8 cellular contexts compared by ENCODE assay signal in the genomic region with DNA sequence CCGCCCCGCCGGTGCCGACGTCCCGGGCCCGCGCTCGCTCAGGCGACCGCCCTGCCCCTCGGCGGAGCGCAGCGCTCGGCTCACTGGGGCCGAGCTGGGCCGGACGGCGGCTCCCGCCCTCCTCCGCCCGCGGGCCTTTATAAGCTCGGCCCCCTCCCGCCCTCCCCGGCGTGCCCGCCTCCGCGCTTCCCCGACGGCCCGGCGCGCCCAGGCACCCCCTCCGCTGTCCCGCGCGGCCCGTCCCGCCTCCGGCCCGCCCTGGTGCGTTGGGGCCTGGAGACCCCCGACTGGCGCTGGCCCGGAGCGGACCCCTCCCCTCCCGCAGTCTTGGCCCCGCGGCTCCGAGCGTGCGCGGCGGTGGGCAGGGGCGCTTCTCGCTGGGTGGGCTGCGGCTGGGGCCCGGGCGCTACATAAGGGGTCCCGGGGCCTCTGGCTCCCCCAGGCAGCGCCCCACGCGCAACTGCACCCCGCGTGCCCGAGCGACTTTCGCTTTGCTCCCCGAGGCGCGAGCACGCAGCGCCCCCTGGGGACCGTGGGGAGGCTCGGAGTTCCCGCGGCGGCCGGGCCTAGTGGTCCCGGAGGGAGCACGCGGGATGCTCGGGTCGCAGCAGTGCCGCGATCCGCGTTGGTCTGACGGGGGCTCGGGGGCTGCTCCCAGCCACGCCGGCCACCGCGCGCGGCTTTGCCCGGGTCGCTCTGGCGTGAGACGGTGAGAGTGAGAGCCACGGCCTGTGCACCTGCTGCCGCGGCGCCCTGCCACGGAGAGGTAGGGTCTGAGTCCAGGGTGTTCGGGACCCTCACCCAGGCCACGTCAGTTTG. TPM values are rescaled to one million over a fixed set of nuclear protein-coding genes. Genes with fewer than 3 reads are reported as not detected.
DNase-seq lines count a peak whose midpoint lies in the region; ATAC-seq and TF ChIP-seq lines count a peak whose summit lies in the region.

A gene with protein sequence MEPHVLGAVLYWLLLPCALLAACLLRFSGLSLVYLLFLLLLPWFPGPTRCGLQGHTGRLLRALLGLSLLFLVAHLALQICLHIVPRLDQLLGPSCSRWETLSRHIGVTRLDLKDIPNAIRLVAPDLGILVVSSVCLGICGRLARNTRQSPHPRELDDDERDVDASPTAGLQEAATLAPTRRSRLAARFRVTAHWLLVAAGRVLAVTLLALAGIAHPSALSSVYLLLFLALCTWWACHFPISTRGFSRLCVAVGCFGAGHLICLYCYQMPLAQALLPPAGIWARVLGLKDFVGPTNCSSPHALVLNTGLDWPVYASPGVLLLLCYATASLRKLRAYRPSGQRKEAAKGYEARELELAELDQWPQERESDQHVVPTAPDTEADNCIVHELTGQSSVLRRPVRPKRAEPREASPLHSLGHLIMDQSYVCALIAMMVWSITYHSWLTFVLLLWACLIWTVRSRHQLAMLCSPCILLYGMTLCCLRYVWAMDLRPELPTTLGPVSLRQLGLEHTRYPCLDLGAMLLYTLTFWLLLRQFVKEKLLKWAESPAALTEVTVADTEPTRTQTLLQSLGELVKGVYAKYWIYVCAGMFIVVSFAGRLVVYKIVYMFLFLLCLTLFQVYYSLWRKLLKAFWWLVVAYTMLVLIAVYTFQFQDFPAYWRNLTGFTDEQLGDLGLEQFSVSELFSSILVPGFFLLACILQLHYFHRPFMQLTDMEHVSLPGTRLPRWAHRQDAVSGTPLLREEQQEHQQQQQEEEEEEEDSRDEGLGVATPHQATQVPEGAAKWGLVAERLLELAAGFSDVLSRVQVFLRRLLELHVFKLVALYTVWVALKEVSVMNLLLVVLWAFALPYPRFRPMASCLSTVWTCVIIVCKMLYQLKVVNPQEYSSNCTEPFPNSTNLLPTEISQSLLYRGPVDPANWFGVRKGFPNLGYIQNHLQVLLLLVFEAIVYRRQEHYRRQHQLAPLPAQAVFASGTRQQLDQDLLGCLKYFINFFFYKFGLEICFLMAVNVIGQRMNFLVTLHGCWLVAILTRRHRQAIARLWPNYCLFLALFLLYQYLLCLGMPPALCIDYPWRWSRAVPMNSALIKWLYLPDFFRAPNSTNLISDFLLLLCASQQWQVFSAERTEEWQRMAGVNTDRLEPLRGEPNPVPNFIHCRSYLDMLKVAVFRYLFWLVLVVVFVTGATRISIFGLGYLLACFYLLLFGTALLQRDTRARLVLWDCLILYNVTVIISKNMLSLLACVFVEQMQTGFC (N-terminal part only) (minus strand): TSS at position 115 of the 819 bp plus-strand sequence. CDS start 256 bp downstream, outside the sequence.

- TF ChIP-seq CTCF in AG10803 (conservative IDR thresholded peaks at IDR 0.05; ENCODE audit: low read length): peak; percentile 63
- TF ChIP-seq CTCF in Panc1 (IDR thresholded peaks at IDR 0.05): peak; percentile 91
- peak; percentile 83 for TF ChIP-seq CTCF in foreskin fibroblast (IDR thresholded peaks at IDR 0.05; ENCODE audit: low read depth, low read length)
- peak; percentile 78 for TF ChIP-seq CTCF in neural crest cell (conservative IDR thresholded peaks at IDR 0.05)
- peak; percentile 88 for TF ChIP-seq CTCF in thoracic aorta (IDR thresholded peaks at IDR 0.05)

- no TSS peak for BruUV-seq in Panc1 (replicated peaks; lab: Mats Ljungman, UMichigan)

- peaks cover 22% of the 10 kb centered on the region for H3K4me1 ChIP-seq in Panc1 (ENCODE audit: control insufficient read depth, insufficient read depth, low read length)
- H3K4me1 ChIP-seq in thoracic aorta (ENCODE audit: control insufficient read depth in 1 of 2, low read depth in 2 of 2): peaks cover 23 to 35% of the 10 kb centered on the region in 2 donors

- DNase-seq in AG10803 (ENCODE audit: low read depth): peak; percentile 61
- DNase-seq in Panc1 (ENCODE audit: low read depth, low spot score): no peak
- peak; percentile 94 for DNase-seq in activated effector memory CD4-positive, alpha-beta T cell treated with anti-CD3 and anti-CD28 coated beads, Interleukin-2, amount 50 U/mL, for 16 hours
- peak; percentile 53 to 88 for DNase-seq in foreskin fibroblast
- DNase-seq in neural crest cell (ENCODE audit: low read depth, low spot score): peak; percentile 57
- no peak for DNase-seq in thoracic aorta (ENCODE audit: low spot score)
- no peak for DNase-seq in foreskin melanocyte

- in situ Hi-C loops in Panc1 (cut with HindIII; ENCODE audit: low pct_unique_long_range_greater_than_20kb, low sequenced_read_pairs): no loop called here

- no peak within 1 kb of the TSS for H3K27ac Mint-ChIP-seq in neural crest cell (ENCODE audit: unreplicated experiment)

- H3K27me3 ChIP-seq in Panc1 (ENCODE audit: control insufficient read depth, insufficient read depth, low read length) (no peaks in the 10 kb centered on the region), thoracic aorta (replicated peaks; ENCODE audit: insufficient read depth) (no peaks in the 10 kb centered on the region)

- no peaks in the 10 kb centered on the region for H3K36me3 Mint-ChIP-seq in neural crest cell (ENCODE audit: low read depth)

- ATAC-seq in GM19468 (IDR thresholded peaks at IDR 0.05; ENCODE audit: extremely low read depth, unreplicated experiment) (peak; percentile 15), Panc1 (peak; percentile 85), thoracic aorta (ENCODE audit: insufficient number of reproducible peaks, low FRiP score, low read depth) (no peak)

- H3K4me1 Mint-ChIP-seq in neural crest cell: peaks cover 11% of the 10 kb centered on the region

- POLR2A ChIA-PET in Panc1 (lab: Charles Lee): interaction anchor here (0.6 kb wide), 1 partner anchor 8 kb away, joined by 11 read pairs; no protein-coding TSS in a partner anchor

- intact Hi-C loops in Panc1 (cut with micrococcal nuclease; ENCODE audit: unreplicated experiment): loop anchor here (10.0 kb wide), 1 partner anchor 51 kb away; no protein-coding TSS in a partner anchor

- H3K27me3 Mint-ChIP-seq in neural crest cell (ENCODE audit: low read depth): peaks cover 41% of the 10 kb centered on the region

- CTCF ChIA-PET in Panc1 (lab: Charles Lee): interaction anchor here (0.5 to 0.9 kb wide), 4 partner anchors 10 to 45 kb away, joined by 3 to 10 read pairs (median 6); no protein-coding TSS in a partner anchor

- no peaks in the 10 kb centered on the region; the same call in 1 of the 2 replicates for H3K36me3 ChIP-seq in Panc1 (ENCODE audit: control insufficient read depth, insufficient read depth, low read length)
- H3K36me3 ChIP-seq in thoracic aorta: no peaks in the 10 kb centered on the region

- peak within 1 kb of the TSS; percentile 81 for H3K4me3 Mint-ChIP-seq in neural crest cell

- no peaks in the 10 kb centered on the region for H3K9me3 ChIP-seq in Panc1 (ENCODE audit: control insufficient read depth, insufficient read depth, low read depth, low read length)
- H3K9me3 ChIP-seq in thoracic aorta: no peaks in the 10 kb centered on the region

- no peaks in the 10 kb centered on the region for H3K9me3 Mint-ChIP-seq in neural crest cell

- peak within 1 kb of the TSS; percentile 78 for H3K4me3 ChIP-seq in AG10803 (ENCODE audit: low read length)
- peak within 1 kb of the TSS; percentile 61 to 69 for H3K4me3 ChIP-seq in Panc1 (ENCODE audit: low read depth in 2 of 2, low read length in 2 of 2)
- peak within 1 kb of the TSS; percentile 66 to 71 for H3K4me3 ChIP-seq in foreskin fibroblast (ENCODE audit: low read depth in 1 of 2, low read length in 2 of 2)
- peak within 1 kb of the TSS; percentile 97 for H3K4me3 ChIP-seq in thoracic aorta

- H3K27ac ChIP-seq in Panc1 (ENCODE audit: low read length) (peak within 1 kb of the TSS; percentile 85), thoracic aorta (peak within 1 kb of the TSS; percentile 88 to 91)

RNA-seq across cellular contexts. Expression of the gene that starts here (rescaled TPM):
- 175 TPM for total RNA-seq in Panc1 (2021; ENCODE audit: unreplicated experiment)
- 228 TPM for polyA plus RNA-seq in Panc1 (2012; ENCODE audit: insufficient read length)
- 17.8 and 20.7 TPM in 2 replicates for total RNA-seq in neural crest cell
- 100 to 1,000 TPM; 108 to 179 TPM for total RNA-seq in thoracic aorta

Comparison
In these comparisons a context has a peak if more than half of its experiments do, and no peak if none do; other contexts are left out.
1. DNase-seq: peak in AG10803 (single experiment), activated effector memory CD4-positive, alpha-beta T cell treated with anti-CD3 and anti-CD28 coated beads, Interleukin-2, amount 50 U/mL, for 16 hours (single experiment), foreskin fibroblast (2 of 2) and neural crest cell (single experiment); none in Panc1 (single experiment), thoracic aorta (single experiment) and foreskin melanocyte (single experiment).
2. Peak in every context shown above with its lines, with median percentiles within 50 percentile points of each other: H3K4me3 ChIP-seq and CTCF ChIP-seq.